Comparison of ENCODE assay signal across 12 cellular contexts in genomic region chr22:46114518-46115387, GRCh38. TPM values are rescaled to one million over a fixed set of nuclear protein-coding genes. Genes with fewer than 3 reads are reported as not detected.
DNase-seq lines count a peak whose midpoint lies in the region; ATAC-seq and TF ChIP-seq lines count a peak whose summit lies in the region.
"Had no signal": no experiment of that assay in that cellular context is flagged by ENCODE, and none has a peak within 500 bp of the region (broad histone marks: within the 10 kb centered on the region; RNA-seq: fewer than 3 reads in every experiment).

No MANE protein-coding gene starts in this region.

- DNase-seq in left ventricle myocardium inferior (no peak), Right ventricle myocardium inferior (ENCODE audit: missing footprints) (no peak), chondrocyte (ENCODE audit: low spot score) (no peak), kidney tubule cell (ENCODE audit: low spot score) (no peak)
- DNase-seq in stimulated activated CD4-positive, alpha-beta T cell treated with anti-CD3 and anti-CD28 coated beads, Interleukin-2, amount 100 ng/mL, for 48 hours: no peak
- DNase-seq in CD8-positive, alpha-beta memory T cell: no peak
- DNase-seq in stimulated activated CD4-positive, alpha-beta T cell treated with anti-CD3 and anti-CD28 coated beads, Interleukin-4, amount 100 ng/mL, for 1 hour: no peak
- DNase-seq: H9, NCI-H526 treated with DMSO at 0.1 percent for 48 hours had no signal

- H3K27ac ChIP-seq in left ventricle myocardium inferior (replicated peaks): peak overlapping the region; percentile 88
- H3K27ac ChIP-seq in CD8-positive, alpha-beta memory T cell (ENCODE audit: low read depth, low read length): no peak overlapping the region

- no peak for ATAC-seq in Right ventricle myocardium inferior

- POLR2A ChIA-PET in CD8-positive, alpha-beta memory T cell (lab: Charles Lee): no interaction called here

- TF ChIP-seq CTCF in left ventricle myocardium inferior (IDR thresholded peaks at IDR 0.05; ENCODE audit: borderline replicate concordance) (peak; percentile 17), chondrocyte (IDR thresholded peaks at IDR 0.05) (peak; percentile 22), nephron (IDR thresholded peaks at IDR 0.05; ENCODE audit: unreplicated experiment in 3 of 3) (no peak)

- peaks cover 34% of the 10 kb centered on the region for H3K4me1 Mint-ChIP-seq in chondrocyte (ENCODE audit: low read depth)
- H3K4me1 Mint-ChIP-seq in nephron: peaks cover 5% of the 10 kb centered on the region
- H3K4me1 Mint-ChIP-seq in CD8-positive, alpha-beta memory T cell: peaks cover 0 to 5% (median 3%) of the 10 kb centered on the region in 3 donors
- H3K4me1 Mint-ChIP-seq: neural crest cell had no signal

- H3K9me3 Mint-ChIP-seq in chondrocyte (ENCODE audit: low read depth): no peaks in the 10 kb centered on the region
- no peaks in the 10 kb centered on the region for H3K9me3 Mint-ChIP-seq in nephron
- H3K9me3 Mint-ChIP-seq in CD8-positive, alpha-beta memory T cell: no peaks in the 10 kb centered on the region
- H3K9me3 Mint-ChIP-seq: H9, neural crest cell had no signal

- no peak overlapping the region for H3K4me3 Mint-ChIP-seq in chondrocyte (ENCODE audit: unreplicated experiment)
- H3K4me3 Mint-ChIP-seq in nephron: no peak overlapping the region
- no peak overlapping the region for H3K4me3 Mint-ChIP-seq in CD8-positive, alpha-beta memory T cell
- H3K4me3 Mint-ChIP-seq: H9, neural crest cell had no signal

- peak overlapping the region; percentile 76 for H3K27ac Mint-ChIP-seq in chondrocyte (ENCODE audit: unreplicated experiment)
- peak overlapping the region in 2 of 3 experiments; percentile 40 to 48 for H3K27ac Mint-ChIP-seq in nephron
- peak overlapping the region in 1 of 8 donors; percentile 23 for H3K27ac Mint-ChIP-seq in CD8-positive, alpha-beta memory T cell
- H3K27ac Mint-ChIP-seq: H9 had no signal

- no peaks in the 10 kb centered on the region for H3K27me3 Mint-ChIP-seq in chondrocyte (ENCODE audit: low read depth)
- peaks cover 4% of the 10 kb centered on the region for H3K27me3 Mint-ChIP-seq in nephron (ENCODE audit: low read depth)
- no peaks in the 10 kb centered on the region for H3K27me3 Mint-ChIP-seq in CD8-positive, alpha-beta memory T cell

- CTCF ChIA-PET in CD8-positive, alpha-beta memory T cell (lab: Charles Lee): interaction anchor here (0.8 to 5.9 kb wide), 7 partner anchors 58 to 153 kb away, joined by 3 to 134 read pairs (median 3); partner anchors contain the start of gene TTC38

- H3K4me1 ChIP-seq in left ventricle myocardium inferior: peaks cover 74% of the 10 kb centered on the region
- no peaks in the 10 kb centered on the region for H3K4me1 ChIP-seq in CD8-positive, alpha-beta memory T cell (ENCODE audit: insufficient read depth, low read length)

- H3K9me3 ChIP-seq in left ventricle myocardium inferior (replicated peaks): no peaks in the 10 kb centered on the region
- H3K9me3 ChIP-seq in CD8-positive, alpha-beta memory T cell (ENCODE audit: low read length): no peaks in the 10 kb centered on the region
- H3K9me3 ChIP-seq: BLaER1 treated with 17β-estradiol and CSF1 and Interleukin-3, amounts not matched to agents 10 nM and 100 nM had no signal

- H3K4me3 ChIP-seq in left ventricle myocardium inferior: no peak overlapping the region
- no peak overlapping the region for H3K4me3 ChIP-seq in CD8-positive, alpha-beta memory T cell (ENCODE audit: low read length)
- H3K4me3 ChIP-seq: BLaER1 treated with 17β-estradiol and CSF1 and Interleukin-3, amounts not matched to agents 10 nM and 100 nM had no signal

- H3K36me3 ChIP-seq in left ventricle myocardium inferior: peaks cover 34% of the 10 kb centered on the region
- no peaks in the 10 kb centered on the region for H3K36me3 ChIP-seq in CD8-positive, alpha-beta memory T cell (ENCODE audit: insufficient read depth, low read length)

- intact Hi-C loops in left ventricle myocardium inferior (cut with micrococcal nuclease): loop anchor here (5.0 kb wide), 2 partner anchors 107 to 122 kb away; no protein-coding TSS in a partner anchor
- intact Hi-C loops in Right ventricle myocardium inferior (cut with DNase I): no loop called here

- H3K36me3 Mint-ChIP-seq in chondrocyte (ENCODE audit: low read depth) (no peaks in the 10 kb centered on the region), nephron (ENCODE audit: low read depth) (no peaks in the 10 kb centered on the region)
- peaks cover 0 to 2% (median 0%) of the 10 kb centered on the region in 3 donors for H3K36me3 Mint-ChIP-seq in CD8-positive, alpha-beta memory T cell

- H3K27me3 ChIP-seq in left ventricle myocardium inferior (ENCODE audit: low read depth): no peaks in the 10 kb centered on the region
- H3K27me3 ChIP-seq in CD8-positive, alpha-beta memory T cell (ENCODE audit: insufficient read depth, low read length, poor library complexity, severe bottlenecking): no peaks in the 10 kb centered on the region

RNA-seq across cellular contexts. Expression of gene PPARA, which starts 35.6 kb away (rescaled TPM):
- total RNA-seq in left ventricle myocardium inferior: 101 TPM
- 70.5 TPM for total RNA-seq in Right ventricle myocardium inferior
- 16.0 to 19.2 TPM (median 17.8 TPM) in 3 replicates for total RNA-seq in chondrocyte
- 10 to 100 TPM; 11.2 to 12.9 TPM for total RNA-seq in CD8-positive, alpha-beta memory T cell
- polyA plus RNA-seq in CD8-positive, alpha-beta memory T cell: 10.1 TPM

Comparison
In these comparisons a context has a peak if more than half of its experiments do, and no peak if none do; other contexts are left out.
1. CTCF ChIP-seq: peak in left ventricle myocardium inferior (single experiment) and chondrocyte (single experiment); none in nephron (0 of 3).